ENCODE assay signal across 19 cellular contexts in genomic region chr11:121802542-121802941, GRCh38.
DNase-seq lines count a peak whose midpoint lies in the region; ATAC-seq and TF ChIP-seq lines count a peak whose summit lies in the region.
"Had no signal": no experiment of that assay in that cellular context is flagged by ENCODE, and none has a peak within 500 bp of the region (broad histone marks: within the 10 kb centered on the region; RNA-seq: fewer than 3 reads in every experiment).

No MANE protein-coding gene starts in this region.

- no CpG with 5 or more reads among the region's 4 CpGs for WGBS in neuronal stem cell (ENCODE audit: extremely low coverage in 2 of 2, insufficient read length in 2 of 2, insufficient replicate concordance in 1 of 2), 2 donors

- H3K23ac ChIP-seq in neuronal stem cell (ENCODE audit: low read depth, low read length, poor library complexity) = no peak overlapping the region

- H3K9ac ChIP-seq in HUES48 (ENCODE audit: low read depth, low read length) (peak overlapping the region; percentile 64; the same call in 1 of the 2 replicates), iPS-20b (ENCODE audit: low read depth, low read length) (peak overlapping the region; percentile 84; the same call in 1 of the 2 replicates), neuronal stem cell (ENCODE audit: low read depth, low read length, poor library complexity) (no peak overlapping the region)

- H3K18ac ChIP-seq in neuronal stem cell (ENCODE audit: low read length) = peak overlapping the region; percentile 15

- H3K4me1 Mint-ChIP-seq in activated naive CD4-positive, alpha-beta T cell treated with anti-CD3 and anti-CD28 coated beads for 36 hours (ENCODE audit: low read depth) = no peaks in the 10 kb centered on the region
- H3K4me1 Mint-ChIP-seq: activated CD4-positive, alpha-beta T cell treated with anti-CD3 and anti-CD28 coated beads, Interleukin-2, amount 10 ng/mL, durations not matched to agents 24 days and 14 days; CD4-positive, CD25-positive, alpha-beta regulatory T cell; IgD-negative memory B cell; stimulated activated naive B cell treated with anti-CD40 and anti-IgM and Interleukin-4, amounts not matched to agents 10 μg/mL and 1 μg/mL and 100 μg/mL, for 72 hours had no signal

- H3K27me3 ChIP-seq in HUES48 (ENCODE audit: control insufficient read depth, insufficient read depth, low read length) (no peaks in the 10 kb centered on the region), iPS-20b (ENCODE audit: insufficient read depth, low read length) (no peaks in the 10 kb centered on the region), neuronal stem cell (ENCODE audit: control insufficient read depth in 3 of 3, insufficient read depth in 3 of 3, low read depth in 1 of 3, low read length in 3 of 3) (no peaks in the 10 kb centered on the region)
- H3K27me3 ChIP-seq: adrenal gland, left lung had no signal

- intact Hi-C loops in activated naive CD4-positive, alpha-beta T cell treated with anti-CD3 and anti-CD28 coated beads for 36 hours (cut with micrococcal nuclease) = no loop called here

- DNase-seq in ecto neural progenitor cell (ENCODE audit: low spot score) (peak; percentile 50), neuronal stem cell (ENCODE audit: low spot score) (no peak), glomerular visceral epithelial cell (ENCODE audit: extremely low spot score) (no peak), omental fat pad (ENCODE audit: low spot score) (no peak)
- DNase-seq in activated naive CD4-positive, alpha-beta T cell treated with anti-CD3 and anti-CD28 coated beads for 36 hours = no peak
- DNase-seq: activated CD4-positive, alpha-beta T cell treated with anti-CD3 and anti-CD28 coated beads, Interleukin-2, amount 10 ng/mL, durations not matched to agents 24 days and 14 days; adrenal gland; CD4-positive, CD25-positive, alpha-beta regulatory T cell; dermis blood vessel endothelial cell; DMS 273 treated with DMSO at 0.1 percent for 48 hours; left lung; SIG-M5; stimulated activated naive B cell treated with anti-CD40 and anti-IgM and Interleukin-4, amounts not matched to agents 10 μg/mL and 1 μg/mL and 100 μg/mL, for 72 hours; T-helper 1 cell had no signal

- no peak overlapping the region for H4K91ac ChIP-seq in neuronal stem cell (ENCODE audit: low read depth, low read length, poor library complexity)

- H4K8ac ChIP-seq in neuronal stem cell (ENCODE audit: low read depth, low read length) = no peak overlapping the region

- H2BK5ac ChIP-seq in neuronal stem cell (ENCODE audit: low read length) = no peak overlapping the region

- no peak overlapping the region for H3K4me3 Mint-ChIP-seq in activated naive CD4-positive, alpha-beta T cell treated with anti-CD3 and anti-CD28 coated beads for 36 hours
- H3K4me3 Mint-ChIP-seq: activated CD4-positive, alpha-beta T cell treated with anti-CD3 and anti-CD28 coated beads, Interleukin-2, amount 10 ng/mL, durations not matched to agents 24 days and 14 days; CD4-positive, CD25-positive, alpha-beta regulatory T cell; IgD-negative memory B cell; stimulated activated naive B cell treated with anti-CD40 and anti-IgM and Interleukin-4, amounts not matched to agents 10 μg/mL and 1 μg/mL and 100 μg/mL, for 72 hours had no signal

- H3K4me1 ChIP-seq in HUES48 (ENCODE audit: control insufficient read depth, insufficient read depth, low read length) = peaks cover 41% of the 10 kb centered on the region
- peaks cover 31% of the 10 kb centered on the region; the same call in 1 of the 2 replicates for H3K4me1 ChIP-seq in iPS-20b (ENCODE audit: insufficient read depth, low read length)
- peaks cover 15% of the 10 kb centered on the region in 2 donors for H3K4me1 ChIP-seq in neuronal stem cell (ENCODE audit: control insufficient read depth in 2 of 2, insufficient read depth in 1 of 2, low read depth in 1 of 2, low read length in 2 of 2)
- H3K4me1 ChIP-seq: left lung had no signal

- H3K27ac ChIP-seq in HUES48 (ENCODE audit: low read depth, low read length) (peak overlapping the region; percentile 100), iPS-20b (ENCODE audit: low read length) (peak overlapping the region; percentile 24), neuronal stem cell (replicated peaks; ENCODE audit: low read length) (no peak overlapping the region)
- H3K27ac ChIP-seq: adrenal gland, left lung had no signal

- no peak overlapping the region for H2AK5ac ChIP-seq in neuronal stem cell (ENCODE audit: low read depth, low read length)

- no peak for TF ChIP-seq CTCF in omental fat pad (IDR thresholded peaks at IDR 0.05)

- H2BK120ac ChIP-seq in neuronal stem cell (ENCODE audit: low read depth, low read length) = no peak overlapping the region

- H3K36me3 ChIP-seq in HUES48 (ENCODE audit: control insufficient read depth, insufficient read depth, low read length) (no peaks in the 10 kb centered on the region), iPS-20b (ENCODE audit: insufficient read depth, low read depth, low read length) (no peaks in the 10 kb centered on the region), neuronal stem cell (replicated peaks in 1 of 2; ENCODE audit: control insufficient read depth in 2 of 2, insufficient read depth in 2 of 2, low read length in 2 of 2) (no peaks in the 10 kb centered on the region)
- H3K36me3 ChIP-seq: adrenal gland, left lung had no signal

- H3K27me3 Mint-ChIP-seq in activated naive CD4-positive, alpha-beta T cell treated with anti-CD3 and anti-CD28 coated beads for 36 hours (ENCODE audit: low read depth) = no peaks in the 10 kb centered on the region
- H3K27me3 Mint-ChIP-seq: activated CD4-positive, alpha-beta T cell treated with anti-CD3 and anti-CD28 coated beads, Interleukin-2, amount 10 ng/mL, durations not matched to agents 24 days and 14 days; IgD-negative memory B cell had no signal

- H3K4me3 ChIP-seq in HUES48 (ENCODE audit: low read depth, low read length) (peak overlapping the region; percentile 49), iPS-20b (ENCODE audit: low read length) (peak overlapping the region; percentile 58), neuronal stem cell (ENCODE audit: low read length in 2 of 2) (no peak overlapping the region)
- H3K4me3 ChIP-seq: adrenal gland, left lung had no signal

- no peak overlapping the region for H3K27ac Mint-ChIP-seq in activated naive CD4-positive, alpha-beta T cell treated with anti-CD3 and anti-CD28 coated beads for 36 hours
- H3K27ac Mint-ChIP-seq: activated CD4-positive, alpha-beta T cell treated with anti-CD3 and anti-CD28 coated beads, Interleukin-2, amount 10 ng/mL, durations not matched to agents 24 days and 14 days; CD4-positive, CD25-positive, alpha-beta regulatory T cell; IgD-negative memory B cell; stimulated activated naive B cell treated with anti-CD40 and anti-IgM and Interleukin-4, amounts not matched to agents 10 μg/mL and 1 μg/mL and 100 μg/mL, for 72 hours had no signal

- H3K9me3 ChIP-seq in HUES48 (ENCODE audit: control insufficient read depth, insufficient read depth, low read length) (peaks cover 14% of the 10 kb centered on the region; the same call in 1 of the 2 replicates), iPS-20b (ENCODE audit: insufficient read depth, low read depth, low read length) (no peaks in the 10 kb centered on the region; the same call in 1 of the 2 replicates), neuronal stem cell (replicated peaks in 1 of 2; ENCODE audit: control insufficient read depth in 2 of 2, insufficient read depth in 1 of 2, low read depth in 1 of 2, low read length in 2 of 2) (peaks cover 2 to 11% of the 10 kb centered on the region in 2 donors)
- H3K9me3 ChIP-seq: adrenal gland had no signal

- H3K14ac ChIP-seq in neuronal stem cell (ENCODE audit: low read length) = no peak overlapping the region

- H3K9me3 Mint-ChIP-seq in activated naive CD4-positive, alpha-beta T cell treated with anti-CD3 and anti-CD28 coated beads for 36 hours = peaks cover 4% of the 10 kb centered on the region
- H3K9me3 Mint-ChIP-seq: activated CD4-positive, alpha-beta T cell treated with anti-CD3 and anti-CD28 coated beads, Interleukin-2, amount 10 ng/mL, durations not matched to agents 24 days and 14 days had no signal

- H2BK15ac ChIP-seq in neuronal stem cell (ENCODE audit: low read length) = no peak overlapping the region

- no peaks in the 10 kb centered on the region for H3K36me3 Mint-ChIP-seq in activated naive CD4-positive, alpha-beta T cell treated with anti-CD3 and anti-CD28 coated beads for 36 hours (ENCODE audit: low read depth)
- H3K36me3 Mint-ChIP-seq: CD4-positive, CD25-positive, alpha-beta regulatory T cell; stimulated activated naive B cell treated with anti-CD40 and anti-IgM and Interleukin-4, amounts not matched to agents 10 μg/mL and 1 μg/mL and 100 μg/mL, for 72 hours had no signal

- H3K4ac ChIP-seq in neuronal stem cell (ENCODE audit: low read length) = no peak overlapping the region

- CTCF ChIA-PET in activated naive CD4-positive, alpha-beta T cell treated with anti-CD3 and anti-CD28 coated beads for 36 hours (lab: Charles Lee) = no interaction called here

- no peak overlapping the region for H3K4me2 ChIP-seq in neuronal stem cell (ENCODE audit: insufficient read depth, low read length, poor library complexity, severe bottlenecking)

- no peak overlapping the region for H2AFZ ChIP-seq in neuronal stem cell (ENCODE audit: low read length)

- ATAC-seq in GM21381 (IDR thresholded peaks at IDR 0.05; ENCODE audit: unreplicated experiment) (no peak), omental fat pad (ENCODE audit: low FRiP score) (no peak)
- ATAC-seq: left lung; sciatic nerve; stimulated activated naive B cell treated with anti-CD40 and anti-IgM and Interleukin-4, amounts not matched to agents 10 μg/mL and 1 μg/mL and 100 μg/mL, for 72 hours had no signal

- no peak overlapping the region for H2BK12ac ChIP-seq in neuronal stem cell (ENCODE audit: low read length)

- H3K79me1 ChIP-seq in neuronal stem cell (ENCODE audit: low read depth, low read length) = no peaks in the 10 kb centered on the region

Comparison
In these comparisons a context has a peak if more than half of its experiments do, and no peak if none do; other contexts are left out.
1. H3K4me3 ChIP-seq: peak in HUES48 (single experiment) and iPS-20b (single experiment); none in neuronal stem cell (0 of 2).